Comparison of ENCODE assay signal across 8 cellular contexts in the genomic region with DNA sequence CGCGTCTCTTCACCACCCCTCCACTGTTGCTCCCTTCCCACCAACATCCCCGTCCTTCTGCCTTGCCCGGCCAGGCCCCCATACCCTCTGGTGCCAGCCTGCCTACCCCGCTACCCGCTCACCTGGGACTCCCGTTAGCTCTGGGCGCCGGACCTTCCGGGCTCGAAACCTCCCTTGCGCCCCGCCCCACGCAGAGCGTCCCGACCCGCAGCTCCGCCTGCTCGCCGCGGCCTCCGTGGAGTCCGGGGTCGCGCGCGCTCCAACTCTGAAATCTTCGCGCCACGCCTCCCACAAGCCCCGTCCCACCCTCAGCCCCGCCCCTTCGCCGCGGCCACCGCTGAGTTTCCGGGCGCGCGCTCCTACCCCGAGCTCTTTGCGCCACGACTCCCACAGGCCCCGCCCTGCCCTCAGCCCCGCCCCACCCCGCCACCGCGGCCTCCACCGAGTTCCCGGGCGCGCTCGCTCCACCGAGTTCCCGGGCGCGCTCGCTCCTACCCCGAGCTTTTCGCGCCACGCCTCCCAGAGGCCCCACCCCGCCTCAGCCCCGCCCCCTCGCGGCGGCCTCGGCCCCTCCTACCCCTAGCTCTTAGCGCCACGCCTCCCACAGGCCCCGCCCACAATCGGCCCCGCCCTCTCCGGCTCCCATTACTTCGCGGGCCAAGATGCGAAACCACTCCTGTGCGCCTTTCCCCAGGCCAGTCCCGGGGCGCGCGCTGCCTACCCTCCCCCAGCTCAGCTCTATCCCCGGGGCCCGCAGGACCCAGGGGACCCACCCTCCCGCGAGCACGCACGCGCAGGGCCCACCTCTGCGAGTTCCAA. TPM values are rescaled to one million over a fixed set of nuclear protein-coding genes. Genes with fewer than 3 reads are reported as not detected.
DNase-seq lines count a peak whose midpoint lies in the region; ATAC-seq and TF ChIP-seq lines count a peak whose summit lies in the region.

TSS of gene IFT25 (minus strand) at position 267 of the 819 bp plus-strand sequence. CDS start 5,617 bp downstream, outside the sequence.

- peak within 1 kb of the TSS; percentile 67 for H3K27ac ChIP-seq in PC-9
- peak within 1 kb of the TSS; percentile 96 for H3K27ac ChIP-seq in esophagus (ENCODE audit: low read depth in 2 of 2, low read length in 1 of 2)
- H3K27ac ChIP-seq in muscle layer of duodenum (ENCODE audit: low read length): peak within 1 kb of the TSS; percentile 70

- BruUV-seq in PC-9 (replicated peaks; lab: Mats Ljungman, UMichigan): no TSS peak

- H3F3A ChIP-seq in PC-9 (ENCODE audit: insufficient read depth, low read depth): peaks cover 38% of the 10 kb centered on the region

- H3K9me3 ChIP-seq in PC-9 (ENCODE audit: insufficient read depth, low read depth) (no peaks in the 10 kb centered on the region), esophagus (ENCODE audit: control insufficient read depth in 2 of 2, insufficient read depth in 1 of 2, low read depth in 1 of 2, low read length in 1 of 2) (no peaks in the 10 kb centered on the region), muscle layer of duodenum (ENCODE audit: control insufficient read depth in 1 of 2, low read length in 2 of 2) (no peaks in the 10 kb centered on the region)

- H2AFZ ChIP-seq in PC-9: peak within 1 kb of the TSS; percentile 99

- peak within 1 kb of the TSS; percentile 94 for H3K4me3 Mint-ChIP-seq in activated T-cell treated with anti-CD3 and anti-CD28 coated beads, Interleukin-2, amount 50 U/mL, for 4 hours

- POLR2A ChIA-PET in PC-9 (lab: Charles Lee; ENCODE audit: unreplicated experiment): interaction anchor here (0.5 to 1.7 kb wide), 16 partner anchors 45 to 1193 kb away, joined by 3 to 33 read pairs (median 6); partner anchors contain the start of gene DHCR24

- no peaks in the 10 kb centered on the region for H3K27me3 ChIP-seq in PC-9 (ENCODE audit: insufficient read depth, low read depth)
- H3K27me3 ChIP-seq in esophagus (ENCODE audit: control insufficient read depth in 1 of 2, insufficient read depth in 2 of 2, low read length in 2 of 2): no peaks in the 10 kb centered on the region
- no peaks in the 10 kb centered on the region for H3K27me3 ChIP-seq in muscle layer of duodenum (ENCODE audit: low read depth, low read length)

- peak; percentile 73 for ATAC-seq in GM21723 (IDR thresholded peaks at IDR 0.05; ENCODE audit: unreplicated experiment)
- ATAC-seq in activated T-cell treated with anti-CD3 and anti-CD28 coated beads, Interleukin-2, amount 50 U/mL, for 4 hours: peak; percentile 78 to 84

- H3K36me3 Mint-ChIP-seq in activated T-cell treated with anti-CD3 and anti-CD28 coated beads, Interleukin-2, amount 50 U/mL, for 4 hours (ENCODE audit: insufficient read depth): no peaks in the 10 kb centered on the region

- H3K36me3 ChIP-seq in PC-9 (ENCODE audit: low read depth) (peaks cover 16% of the 10 kb centered on the region), esophagus (ENCODE audit: control insufficient read depth in 2 of 2, insufficient read depth in 2 of 2, low read length in 1 of 2) (peaks cover 0 to 3% of the 10 kb centered on the region in 2 donors), muscle layer of duodenum (ENCODE audit: control insufficient read depth in 1 of 2, insufficient read depth in 2 of 2, low read length in 2 of 2) (no peaks in the 10 kb centered on the region)

- peaks cover 71% of the 10 kb centered on the region for H3K79me2 ChIP-seq in PC-9 (ENCODE audit: low read depth)

- H3K4me3 ChIP-seq in PC-9 (peak within 1 kb of the TSS; percentile 98), esophagus (ENCODE audit: low read depth in 1 of 2, low read length in 2 of 2) (peak within 1 kb of the TSS; percentile 80 to 86), muscle layer of duodenum (ENCODE audit: low read depth in 1 of 2, low read length in 2 of 2) (peak within 1 kb of the TSS; percentile 80 to 84)

- H3K4me1 ChIP-seq in PC-9 (replicated peaks; ENCODE audit: insufficient read depth): peaks cover 47% of the 10 kb centered on the region
- peaks cover 0 to 6% of the 10 kb centered on the region in 2 donors for H3K4me1 ChIP-seq in esophagus (ENCODE audit: control insufficient read depth in 2 of 2, insufficient read depth in 2 of 2, low read length in 1 of 2)
- H3K4me1 ChIP-seq in muscle layer of duodenum (ENCODE audit: control insufficient read depth in 1 of 2, insufficient read depth in 2 of 2, low read length in 2 of 2): peaks cover 5 to 30% of the 10 kb centered on the region in 2 donors

- H3K9me2 ChIP-seq in PC-9 (ENCODE audit: insufficient read depth): no peaks in the 10 kb centered on the region

- no peaks in the 10 kb centered on the region for H3K9me3 Mint-ChIP-seq in activated T-cell treated with anti-CD3 and anti-CD28 coated beads, Interleukin-2, amount 50 U/mL, for 4 hours

- H3K4me2 ChIP-seq in PC-9: peak within 1 kb of the TSS; percentile 96

- DNase-seq in DMS53 treated with DMSO at 0.1 percent for 48 hours (lab: John Stamatoyannopoulos, UW; ENCODE audit: unreplicated experiment): peak; percentile 96
- DNase-seq in KBM-7: peak; percentile 88
- DNase-seq in PC-9: peak; percentile 76 to 99
- peak; percentile 100 for DNase-seq in activated T-cell treated with anti-CD3 and anti-CD28 coated beads, Interleukin-2, amount 50 U/mL, for 4 hours
- DNase-seq in stimulated activated CD8-positive, alpha-beta memory T cell treated with anti-CD3 and anti-CD28 coated beads, Interleukin-7, amount 100 ng/mL, for 24 hours (ENCODE audit: low read depth): peak; percentile 100

- intact Hi-C loops in PC-9 (cut with micrococcal nuclease; ENCODE audit: unreplicated experiment): loop anchor here (1.0 to 10.0 kb wide), 3 partner anchors 12 to 939 kb away; partner anchors contain the start of gene DHCR24

- 1% methylated on average over 57 to 90 of the region's 90 CpGs for WGBS in esophagus, 2 donors

- H3K4me1 Mint-ChIP-seq in activated T-cell treated with anti-CD3 and anti-CD28 coated beads, Interleukin-2, amount 50 U/mL, for 4 hours (ENCODE audit: low read depth): peaks cover 35% of the 10 kb centered on the region

- no peak for TF ChIP-seq CTCF in PC-9 (conservative IDR thresholded peaks at IDR 0.05)

- no peaks in the 10 kb centered on the region for H4K20me1 ChIP-seq in PC-9 (ENCODE audit: insufficient read depth)

- CTCF ChIA-PET in PC-9 (lab: Charles Lee): interaction anchor here (0.6 to 1.4 kb wide), 7 partner anchors 11 to 722 kb away, joined by 3 to 16 read pairs (median 3); partner anchors contain the start of genes DIO1 and YIPF1

- in situ Hi-C loops in KBM-7 (cut with MboI; ENCODE audit: low pct_unique_long_range_greater_than_20kb, low sequenced_read_pairs): no loop called here

- no peaks in the 10 kb centered on the region for H3K27me3 Mint-ChIP-seq in activated T-cell treated with anti-CD3 and anti-CD28 coated beads, Interleukin-2, amount 50 U/mL, for 4 hours (ENCODE audit: low read depth)

RNA-seq across cellular contexts. Expression of gene IFT25, which starts in this region (rescaled TPM):
- 98.8 and 128 TPM in 2 replicates for total RNA-seq in PC-9 (2021)
- 10 to 100 TPM; 26.0 to 31.5 (median 28.1) TPM for total RNA-seq in activated T-cell treated with anti-CD3 and anti-CD28 coated beads, Interleukin-2, amount 50 U/mL, for 4 hours
- polyA plus RNA-seq in esophagus: 10 to 100 TPM; 18.9 to 23.7 TPM

Comparison
In these comparisons a context has a peak if more than half of its experiments do, and no peak if none do; other contexts are left out.
1. Peak in every context shown above with its lines: DNase-seq, ATAC-seq, H3K4me3 ChIP-seq and H3K27ac ChIP-seq.